9 cellular contexts compared by ENCODE assay signal in genomic region chr6:75206338-75207210, GRCh38. TPM values are rescaled to one million over a fixed set of nuclear protein-coding genes. Genes with fewer than 3 reads are reported as not detected.
DNase-seq lines count a peak whose midpoint lies in the region; TF ChIP-seq lines count a peak whose summit lies in the region.
"Had no signal": no experiment of that assay in that cellular context is flagged by ENCODE, and none has a peak within 500 bp of the region (broad histone marks: within the 10 kb centered on the region; RNA-seq: fewer than 3 reads in every experiment).

No MANE protein-coding gene starts in this region.

- peak overlapping the region; percentile 80 for H3K27ac ChIP-seq in rectal smooth muscle tissue (ENCODE audit: low read depth, low read length)

- peak overlapping the region; percentile 84 for H3K4me3 ChIP-seq in WI38 (ENCODE audit: low read depth, low read length)
- peak overlapping the region; percentile 75 for H3K4me3 ChIP-seq in rectal smooth muscle tissue (ENCODE audit: low read length)

- CTCF ChIA-PET in GM10248 (lab: Yijun Ruan, JAX) = interaction anchor here (1.0 to 6.6 kb wide), 9 partner anchors 14 to 1473 kb away, joined by 3 to 55 read pairs (median 4); no protein-coding TSS in a partner anchor

- no peak overlapping the region for H3K27ac Mint-ChIP-seq in glutamatergic neuron (ENCODE audit: unreplicated experiment)

- H3K36me3 Mint-ChIP-seq in glutamatergic neuron (ENCODE audit: unreplicated experiment) = peaks cover 4% of the 10 kb centered on the region

- DNase-seq in GM10248 (ENCODE audit: extremely low spot score) (peak; percentile 15), glutamatergic neuron (peak; percentile 40), NCI-H345 (lab: John Stamatoyannopoulos, UW) (no peak), medulla oblongata (ENCODE audit: extremely low spot score) (no peak), SK-N-DZ (ENCODE audit: low spot score) (no peak)
- DNase-seq in central memory CD4-positive, alpha-beta T cell = no peak
- DNase-seq: activated CD4-positive, CD25-positive, alpha-beta regulatory T cell had no signal

- no peaks in the 10 kb centered on the region for H3K27me3 ChIP-seq in rectal smooth muscle tissue (ENCODE audit: control insufficient read depth, insufficient read depth, low read length)

- H3K4me1 Mint-ChIP-seq in glutamatergic neuron (ENCODE audit: low read depth, unreplicated experiment) = peaks cover 26% of the 10 kb centered on the region

- H3K27me3 Mint-ChIP-seq in glutamatergic neuron (ENCODE audit: unreplicated experiment) = peaks cover 34% of the 10 kb centered on the region

- H3K9ac ChIP-seq in rectal smooth muscle tissue (ENCODE audit: low read length) = peak overlapping the region; percentile 33

- H3K9me3 Mint-ChIP-seq in glutamatergic neuron (ENCODE audit: unreplicated experiment) = peaks cover 16% of the 10 kb centered on the region

- peaks cover 2% of the 10 kb centered on the region for H3K4me1 ChIP-seq in rectal smooth muscle tissue (ENCODE audit: control insufficient read depth, insufficient read depth, low read length)

- POLR2A ChIA-PET in GM10248 (lab: Yijun Ruan, JAX) = no interaction called here

- peak overlapping the region; percentile 91 for H3K4me3 Mint-ChIP-seq in glutamatergic neuron (ENCODE audit: unreplicated experiment)

- H3K36me3 ChIP-seq in rectal smooth muscle tissue (ENCODE audit: control insufficient read depth, insufficient read depth, low read length) = no peaks in the 10 kb centered on the region

- TF ChIP-seq CTCF in GM10248 (IDR thresholded peaks at IDR 0.05; ENCODE audit: control extremely low read depth, extremely low read depth, low read depth, missing control alignments) (no peak), WI38 (IDR thresholded peaks at IDR 0.05; ENCODE audit: low read depth, low read length) (no peak), glutamatergic neuron (IDR thresholded peaks at IDR 0.05; ENCODE audit: partially characterized antibody, unreplicated experiment) (no peak)

RNA-seq across cellular contexts. Expression of gene COL12A1, which starts 0.7 kb away (rescaled TPM):
- total RNA-seq in glutamatergic neuron (ENCODE audit: unreplicated experiment) = 2.4 TPM
- polyA plus RNA-seq in SK-N-DZ (2014; cell fraction: cytosol; rRNA removed) = 0.05 TPM in 1 of 2 replicates, not detected in the other
- 0.01 and 0.11 TPM in 2 replicates for polyA plus RNA-seq in SK-N-DZ (2014; cell fraction: nucleus; rRNA removed)

RNA-seq across cellular contexts. Expression of gene COX7A2, which starts 37.0 kb away (rescaled TPM):
- 527 TPM for total RNA-seq in glutamatergic neuron (ENCODE audit: unreplicated experiment)
- 4,889 and 5,791 TPM in 2 replicates for polyA plus RNA-seq in SK-N-DZ (2014; cell fraction: cytosol; rRNA removed)
- polyA plus RNA-seq in SK-N-DZ (2014; cell fraction: nucleus; rRNA removed) = 1,566 and 3,018 TPM in 2 replicates

Comparison
In these comparisons a context has a peak if more than half of its experiments do, and no peak if none do; other contexts are left out.
1. DNase-seq: peak in GM10248 (single experiment) and glutamatergic neuron (single experiment); none in NCI-H345 (single experiment), medulla oblongata (single experiment), SK-N-DZ (single experiment) and central memory CD4-positive, alpha-beta T cell (single experiment).